In the genomic region with DNA sequence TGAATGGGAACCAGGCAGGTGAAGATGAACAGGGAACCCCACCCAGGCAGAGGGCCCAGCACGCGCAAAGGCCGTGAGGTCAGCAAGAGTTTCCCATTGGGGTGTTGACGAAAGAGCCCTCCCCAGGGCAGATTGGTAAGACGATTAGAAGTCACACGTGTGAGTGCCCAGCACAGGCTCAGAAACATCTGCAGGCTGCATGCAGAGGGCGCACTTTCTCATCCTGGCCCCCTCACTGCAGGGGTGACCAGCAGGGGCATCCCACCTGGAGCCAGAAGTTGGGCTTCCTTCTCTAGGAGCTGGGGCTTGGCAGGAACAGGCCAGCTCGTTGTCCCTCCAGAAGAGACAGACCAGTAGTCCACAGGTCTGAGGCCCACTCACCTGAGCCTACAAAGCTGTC, we compare ENCODE assay signal across 14 cellular contexts. TPM values are rescaled to one million over a fixed set of nuclear protein-coding genes. Genes with fewer than 3 reads are reported as not detected.
A peak's percentile ranks its signal among the peaks of the same experiment; 100 is the strongest.
DNase-seq lines count a peak whose midpoint lies in the region; ATAC-seq and TF ChIP-seq lines count a peak whose summit lies in the region.
"Had no signal": no experiment of that assay in that cellular context is flagged by ENCODE, and none has a peak within 500 bp of the region (broad histone marks: within the 10 kb centered on the region; RNA-seq: fewer than 3 reads in every experiment).

No MANE protein-coding gene starts in this region.

- H3K27ac ChIP-seq in AG04450 (ENCODE audit: low read depth, low read length) (no peak overlapping the region), SK-N-SH (ENCODE audit: low read depth in 2 of 2, low read length in 1 of 2) (no peak overlapping the region)
- H3K27ac ChIP-seq: prostate gland had no signal

- no peaks in the 10 kb centered on the region for H3F3A ChIP-seq in SK-N-SH (replicated peaks; ENCODE audit: insufficient read depth)

- H3K4me1 ChIP-seq in SK-N-SH (ENCODE audit: control insufficient read depth in 1 of 2, insufficient read depth in 2 of 2, low read depth in 1 of 2, low read length in 1 of 2) = no peaks in the 10 kb centered on the region
- H3K4me1 ChIP-seq: prostate gland had no signal

- CTCF ChIA-PET in AG04450 (lab: Charles Lee) (no interaction called here), SK-N-SH (lab: Yijun Ruan, JAX) (interaction anchor here (1.1 kb wide), 1 partner anchor 377 kb away, joined by 3 read pairs; no protein-coding TSS in a partner anchor)

- no peak overlapping the region for H3K4me2 ChIP-seq in SK-N-SH

- H3K9me3 ChIP-seq in AG04450 (ENCODE audit: control insufficient read depth, insufficient read depth, low read length) = no peaks in the 10 kb centered on the region; the same call in 1 of the 2 replicates
- H3K9me3 ChIP-seq in SK-N-SH = no peaks in the 10 kb centered on the region
- H3K9me3 ChIP-seq: prostate gland had no signal

- no peak overlapping the region for H2AFZ ChIP-seq in SK-N-SH (ENCODE audit: low read depth)

- H3K79me2 ChIP-seq in SK-N-SH (ENCODE audit: insufficient read depth) = no peaks in the 10 kb centered on the region

- no peaks in the 10 kb centered on the region for H3K36me3 ChIP-seq in SK-N-SH (replicated peaks in 1 of 2; ENCODE audit: control insufficient read depth in 1 of 2, insufficient read depth in 2 of 2, low read length in 1 of 2)
- H3K36me3 ChIP-seq: prostate gland had no signal

- no peak for TF ChIP-seq EP300 in SK-N-SH (IDR thresholded peaks at IDR 0.05; ENCODE audit: borderline replicate concordance in 1 of 2, low read depth in 1 of 2, low read length in 1 of 2)

- H3K4me3 ChIP-seq in AG04450 (ENCODE audit: low read depth, low read length) (no peak overlapping the region), SK-N-SH (ENCODE audit: low read depth in 2 of 2, low read length in 1 of 2) (no peak overlapping the region), foreskin fibroblast (ENCODE audit: low read depth in 1 of 2, low read length in 2 of 2) (no peak overlapping the region)
- H3K4me3 ChIP-seq: prostate gland had no signal

- POLR2A ChIA-PET in AG04450 (lab: Yijun Ruan, JAX) = no interaction called here
- POLR2A ChIA-PET in SK-N-SH (lab: Yijun Ruan, JAX) = no interaction called here

- no peaks in the 10 kb centered on the region for H4K20me1 ChIP-seq in SK-N-SH (ENCODE audit: insufficient read depth)

- in situ Hi-C loops in GM13976 (cut with MboI; ENCODE audit: low sequenced_read_pairs, unreplicated experiment) = no loop called here

- ATAC-seq in GM19328 (IDR thresholded peaks at IDR 0.05; ENCODE audit: unreplicated experiment) = no peak

- peak; percentile 29 for TF ChIP-seq RAD21 in SK-N-SH (IDR thresholded peaks at IDR 0.05; ENCODE audit: low read length)

- TF ChIP-seq CTCF in AG04450 (IDR thresholded peaks at IDR 0.05; ENCODE audit: low read depth, low read length) (peak; percentile 28), GM13976 (IDR thresholded peaks at IDR 0.05; ENCODE audit: borderline replicate concordance, control extremely low read depth, extremely low read depth, insufficient read depth, missing control alignments) (peak; percentile 7), SK-N-SH (IDR thresholded peaks at IDR 0.05) (peak; percentile 22; the same call in 1 of the 2 replicates), foreskin fibroblast (IDR thresholded peaks at IDR 0.05; ENCODE audit: low read depth, low read length) (no peak)

- H3K27me3 ChIP-seq in AG04450 (ENCODE audit: control insufficient read depth, insufficient read depth, low read length) (peaks cover 15% of the 10 kb centered on the region), SK-N-SH (ENCODE audit: insufficient read depth) (no peaks in the 10 kb centered on the region)

- H3K9me2 ChIP-seq in SK-N-SH = no peaks in the 10 kb centered on the region

- 87% methylated on average over 6 of the region's 8 CpGs for WGBS in SK-N-SH (ENCODE audit: low lambda C conversion rate)

- DNase-seq in AG04450 (ENCODE audit: low read depth, low spot score) (no peak), GM13976 (ENCODE audit: low spot score) (peak; percentile 41), SK-N-SH (peak; percentile 58), iPS-NIHi11 (ENCODE audit: low spot score) (peak; percentile 62), anterior cingulate cortex (lab: John Stamatoyannopoulos, UW) (no peak), cerebellum (ENCODE audit: low spot score) (no peak), foreskin fibroblast (no peak)
- DNase-seq: amniotic stem cell; effector CD4-positive, alpha-beta T cell; midbrain; stimulated activated CD4-positive, alpha-beta T cell treated with anti-CD3 and anti-CD28 coated beads, Interleukin-2, amount 100 ng/mL, for 24 hours; stimulated activated naive CD4-positive, alpha-beta T cell treated with Interleukin-2 at 50 U/mL for 16 hours had no signal

- H3K9ac ChIP-seq in SK-N-SH = no peak overlapping the region

TF ChIP-seq in SK-N-SH, 30 proteins besides CTCF, POLR2A, EP300 and RAD21:
- TF ChIP-seq ELF1 (IDR thresholded peaks at IDR 0.05) = no peak

RNA-seq across cellular contexts. Expression of a gene that starts 38.4 kb away (rescaled TPM):
- polyA plus RNA-seq in AG04450 (2011; rRNA removed) (0.25 and 0.50 TPM in 2 replicates), SK-N-SH (2012; rRNA removed) (4.8 and 5.1 TPM in 2 replicates)
- polyA minus RNA-seq in AG04450 (2011; rRNA and poly(A)+ RNA removed) = 0.09 TPM in 1 of 2 replicates, not detected in the other
- polyA plus RNA-seq in SK-N-SH (2012; cell fraction: cytosol; rRNA removed) = 3.4 and 5.6 TPM in 2 replicates
- 3.8 and 5.2 TPM in 2 replicates for polyA plus RNA-seq in SK-N-SH (2012; cell fraction: nucleus; rRNA removed)
- 52.6 TPM for total RNA-seq in cerebellum

Comparison
In these comparisons a context has a peak if more than half of its experiments do, and no peak if none do; other contexts are left out.
1. DNase-seq: peak in GM13976 (single experiment), SK-N-SH (single experiment) and iPS-NIHi11 (single experiment); none in AG04450 (single experiment), anterior cingulate cortex (0 of 58), cerebellum (single experiment) and foreskin fibroblast (0 of 2).